Comparison of ENCODE assay signal across 1 cellular context in the genomic region with DNA sequence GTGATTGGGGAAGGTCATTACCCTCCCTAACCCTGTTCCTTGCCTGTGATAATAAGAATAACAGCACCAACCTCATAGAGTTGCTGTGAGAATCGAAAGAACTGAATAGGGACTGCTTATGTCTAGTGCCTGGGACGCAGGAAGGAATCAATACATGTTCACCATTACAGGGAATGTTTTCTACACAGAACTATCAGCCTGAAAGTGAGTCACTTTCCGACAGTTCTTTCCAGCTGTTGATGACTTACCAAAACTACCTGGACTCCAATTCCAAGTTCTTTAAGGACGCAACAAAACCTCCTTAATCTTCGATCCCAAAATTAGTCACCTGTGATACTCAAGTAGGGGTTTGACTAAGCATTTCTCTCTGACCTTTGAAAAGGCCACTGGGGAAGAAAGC.
TF ChIP-seq lines count a peak whose summit lies in the region.

No MANE protein-coding gene starts in this region.

TF ChIP-seq in endothelial cell of umbilical vein, 7 proteins besides CTCF, POLR2A, EP300 and RAD21:
- TF ChIP-seq FOS (IDR thresholded peaks at IDR 0.05; ENCODE audit: borderline replicate concordance, insufficient read depth, low read length) (peak; percentile 39), JUN (IDR thresholded peaks at IDR 0.05; ENCODE audit: borderline replicate concordance, insufficient read depth, insufficient read length, low read depth) (peak; percentile 51), EZH2 (IDR thresholded peaks at IDR 0.05; ENCODE audit: borderline replicate concordance, low read depth, low read length, severe bottlenecking) (no peak)
